1 cellular context compared by ENCODE assay signal in the genomic region with DNA sequence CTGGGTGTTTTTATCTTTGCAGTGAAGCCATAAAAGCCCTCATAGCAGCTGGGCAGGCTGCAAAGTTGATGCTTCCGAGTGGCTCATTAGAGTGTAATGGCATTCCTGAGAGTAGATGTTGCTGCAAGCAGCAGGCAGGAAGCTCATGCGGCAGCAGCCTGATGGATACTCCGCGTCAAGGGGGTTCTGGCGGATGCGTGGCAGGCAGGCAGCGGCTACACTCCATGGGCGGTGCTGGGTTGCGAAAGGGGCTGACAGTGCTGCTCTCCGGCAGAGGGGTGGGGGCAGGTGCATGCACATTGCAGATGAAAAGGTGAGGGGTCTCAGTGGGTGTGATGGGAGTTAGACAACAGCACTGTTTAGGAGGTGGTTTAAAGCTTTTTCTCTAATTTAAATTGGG.
TF ChIP-seq lines count a peak whose summit lies in the region.

No MANE protein-coding gene starts in this region.

TF ChIP-seq in SK-N-SH treated with all-trans-retinoic acid at 6 μM for 48 hours, 23 proteins besides CTCF, POLR2A, EP300 and RAD21 (continued from another document):
- TF ChIP-seq, protein P1, sequence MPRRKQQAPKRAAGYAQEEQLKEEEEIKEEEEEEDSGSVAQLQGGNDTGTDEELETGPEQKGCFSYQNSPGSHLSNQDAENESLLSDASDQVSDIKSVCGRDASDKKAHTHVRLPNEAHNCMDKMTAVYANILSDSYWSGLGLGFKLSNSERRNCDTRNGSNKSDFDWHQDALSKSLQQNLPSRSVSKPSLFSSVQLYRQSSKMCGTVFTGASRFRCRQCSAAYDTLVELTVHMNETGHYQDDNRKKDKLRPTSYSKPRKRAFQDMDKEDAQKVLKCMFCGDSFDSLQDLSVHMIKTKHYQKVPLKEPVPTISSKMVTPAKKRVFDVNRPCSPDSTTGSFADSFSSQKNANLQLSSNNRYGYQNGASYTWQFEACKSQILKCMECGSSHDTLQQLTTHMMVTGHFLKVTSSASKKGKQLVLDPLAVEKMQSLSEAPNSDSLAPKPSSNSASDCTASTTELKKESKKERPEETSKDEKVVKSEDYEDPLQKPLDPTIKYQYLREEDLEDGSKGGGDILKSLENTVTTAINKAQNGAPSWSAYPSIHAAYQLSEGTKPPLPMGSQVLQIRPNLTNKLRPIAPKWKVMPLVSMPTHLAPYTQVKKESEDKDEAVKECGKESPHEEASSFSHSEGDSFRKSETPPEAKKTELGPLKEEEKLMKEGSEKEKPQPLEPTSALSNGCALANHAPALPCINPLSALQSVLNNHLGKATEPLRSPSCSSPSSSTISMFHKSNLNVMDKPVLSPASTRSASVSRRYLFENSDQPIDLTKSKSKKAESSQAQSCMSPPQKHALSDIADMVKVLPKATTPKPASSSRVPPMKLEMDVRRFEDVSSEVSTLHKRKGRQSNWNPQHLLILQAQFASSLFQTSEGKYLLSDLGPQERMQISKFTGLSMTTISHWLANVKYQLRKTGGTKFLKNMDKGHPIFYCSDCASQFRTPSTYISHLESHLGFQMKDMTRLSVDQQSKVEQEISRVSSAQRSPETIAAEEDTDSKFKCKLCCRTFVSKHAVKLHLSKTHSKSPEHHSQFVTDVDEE (CRISPR knock-in tag; IDR thresholded peaks at IDR 0.05) = no peak
- TF ChIP-seq, protein P2, sequence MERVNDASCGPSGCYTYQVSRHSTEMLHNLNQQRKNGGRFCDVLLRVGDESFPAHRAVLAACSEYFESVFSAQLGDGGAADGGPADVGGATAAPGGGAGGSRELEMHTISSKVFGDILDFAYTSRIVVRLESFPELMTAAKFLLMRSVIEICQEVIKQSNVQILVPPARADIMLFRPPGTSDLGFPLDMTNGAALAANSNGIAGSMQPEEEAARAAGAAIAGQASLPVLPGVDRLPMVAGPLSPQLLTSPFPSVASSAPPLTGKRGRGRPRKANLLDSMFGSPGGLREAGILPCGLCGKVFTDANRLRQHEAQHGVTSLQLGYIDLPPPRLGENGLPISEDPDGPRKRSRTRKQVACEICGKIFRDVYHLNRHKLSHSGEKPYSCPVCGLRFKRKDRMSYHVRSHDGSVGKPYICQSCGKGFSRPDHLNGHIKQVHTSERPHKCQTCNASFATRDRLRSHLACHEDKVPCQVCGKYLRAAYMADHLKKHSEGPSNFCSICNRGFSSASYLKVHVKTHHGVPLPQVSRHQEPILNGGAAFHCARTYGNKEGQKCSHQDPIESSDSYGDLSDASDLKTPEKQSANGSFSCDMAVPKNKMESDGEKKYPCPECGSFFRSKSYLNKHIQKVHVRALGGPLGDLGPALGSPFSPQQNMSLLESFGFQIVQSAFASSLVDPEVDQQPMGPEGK (CRISPR knock-in tag; IDR thresholded peaks at IDR 0.05; ENCODE audit: borderline replicate concordance) = no peak
- TF ChIP-seq ARNTL (CRISPR knock-in tag; IDR thresholded peaks at IDR 0.05; ENCODE audit: borderline replicate concordance, low read depth) = no peak
- TF ChIP-seq PPARA (CRISPR knock-in tag; IDR thresholded peaks at IDR 0.05; ENCODE audit: borderline replicate concordance) = no peak
